In genomic region chr11:86919557-86920210, GRCh38 we compare ENCODE assay signal across 9 cellular contexts. TPM values are rescaled to one million over a fixed set of nuclear protein-coding genes. Genes with fewer than 3 reads are reported as not detected.
DNase-seq lines count a peak whose midpoint lies in the region; ATAC-seq and TF ChIP-seq lines count a peak whose summit lies in the region.
"Had no signal": no experiment of that assay in that cellular context is flagged by ENCODE, and none has a peak within 500 bp of the region (broad histone marks: within the 10 kb centered on the region; RNA-seq: fewer than 3 reads in every experiment).

No MANE protein-coding gene starts in this region.

- CTCF ChIA-PET in RWPE1 (lab: Yijun Ruan, JAX): interaction anchor here (0.7 to 0.8 kb wide), 2 partner anchors 50 to 418 kb away, joined by 4 read pairs; no protein-coding TSS in a partner anchor

- no peaks in the 10 kb centered on the region for H3K36me3 ChIP-seq in mucosa of descending colon (ENCODE audit: low read depth)

- intact Hi-C loops in mucosa of descending colon (cut with DNase I, micrococcal nuclease) (loop anchor here (5.0 kb wide), 1 partner anchor 47 kb away; no protein-coding TSS in a partner anchor), posterior vena cava (cut with DNase I) (loop anchor here (2.0 to 10.0 kb wide), 4 partner anchors 45 to 1258 kb away; partner anchors contain the start of gene RAB38 (in 1 of the 2))

- no peak overlapping the region for H3K27ac ChIP-seq in RWPE1

- DNase-seq in NCI-H2107 treated with DMSO at 0.1 percent for 48 hours (lab: John Stamatoyannopoulos, UW; ENCODE audit: unreplicated experiment) (peak; percentile 28), NCI-H2107 (lab: John Stamatoyannopoulos, UW) (no peak), RWPE1 (ENCODE audit: low spot score) (peak; percentile 54), epithelial cell of esophagus (ENCODE audit: low read depth) (peak; percentile 71), mucosa of descending colon (peak in 1 of 3 donors; percentile 36), NCI-H774 (lab: John Stamatoyannopoulos, UW) (no peak), posterior vena cava (ENCODE audit: low spot score) (no peak)

- H3K9me3 ChIP-seq in mucosa of descending colon: no peaks in the 10 kb centered on the region

- peak; percentile 64 for ATAC-seq in HG03342 (IDR thresholded peaks at IDR 0.05; ENCODE audit: unreplicated experiment)
- ATAC-seq in mucosa of descending colon: peak; percentile 44

- POLR2A ChIA-PET in RWPE1 (lab: Yijun Ruan, JAX; ENCODE audit: low non-redundant PET): no interaction called here

- peaks cover 8% of the 10 kb centered on the region for H3K4me1 ChIP-seq in mucosa of descending colon (ENCODE audit: low read depth)

- TF ChIP-seq CTCF in RWPE1 (conservative IDR thresholded peaks at IDR 0.05; ENCODE audit: low read depth): peak; percentile 64
- TF ChIP-seq CTCF in epithelial cell of esophagus (IDR thresholded peaks at IDR 0.05; ENCODE audit: insufficient read depth, low read depth, low read length, missing control alignments): peak; percentile 76
- TF ChIP-seq CTCF in mucosa of descending colon (IDR thresholded peaks at IDR 0.05): peak; percentile 20

- H3K4me3 ChIP-seq in epithelial cell of esophagus (ENCODE audit: low read length) (no peak overlapping the region), mucosa of descending colon (no peak overlapping the region)

RNA-seq across cellular contexts. Expression of gene FZD4, which starts 35.5 kb away (rescaled TPM):
- total RNA-seq in mucosa of descending colon (10 to 100 TPM in 1 of 3 donors, 1 to 10 TPM in 2; 4.7 to 33.7 (median 7.9) TPM), posterior vena cava (10 to 100 TPM; 42.4 to 49.1 TPM)
- total RNA-seq: CD4-positive, CD25-positive, alpha-beta regulatory T cell had no signal

Comparison
In these comparisons a context has a peak if more than half of its experiments do, and no peak if none do; other contexts are left out.
1. DNase-seq: peak in NCI-H2107 treated with DMSO at 0.1 percent for 48 hours (single experiment), RWPE1 (single experiment) and epithelial cell of esophagus (single experiment); none in NCI-H2107 (single experiment), NCI-H774 (single experiment) and posterior vena cava (single experiment).
2. CTCF ChIP-seq: peak in every context shown above with its lines; median percentile 76 in epithelial cell of esophagus; 64 in RWPE1; 20 in mucosa of descending colon.